ENCODE assay signal across 11 cellular contexts in genomic region chr2:130129103-130129829, GRCh38. TPM values are rescaled to one million over a fixed set of nuclear protein-coding genes. Genes with fewer than 3 reads are reported as not detected.
DNase-seq lines count a peak whose midpoint lies in the region; FAIRE-seq and TF ChIP-seq lines count a peak whose summit lies in the region.
"Not testable (repeated sequence)": the region's sequence is repeated elsewhere in the genome, so short reads cannot be mapped to it uniquely, and the experiment has no call there.
"Had no signal": no experiment of that assay in that cellular context is flagged by ENCODE, and none has a peak within 500 bp of the region (broad histone marks: within the 10 kb centered on the region; RNA-seq: fewer than 3 reads in every experiment).

TSS of gene POTEF (minus strand) at chr2:130129222. CDS start at chr2:130120515, 8,707 bp downstream.

- CTCF ChIA-PET in H1 (lab: Charles Lee; ENCODE audit: partially characterized antibody): not testable (repeated sequence)

- not testable (repeated sequence) for H3K14ac ChIP-seq in H1 (ENCODE audit: insufficient read length)

- DNase-seq in NCI-H69 (lab: John Stamatoyannopoulos, UW) (peak; percentile 61), SHP77 treated with DMSO at 0.1 percent for 48 hours (lab: John Stamatoyannopoulos, UW) (peak; percentile 15), H1 (ENCODE audit: low read depth in 1 of 2, low spot score in 2 of 2) (peak in 1 of 2 experiments; percentile 10), islet precursor cell (peak; percentile 93)

- H4K5ac ChIP-seq in H1 (ENCODE audit: insufficient read length, low read depth, low read length): not testable (repeated sequence)

- H2BK5ac ChIP-seq in H1 (ENCODE audit: low read depth, low read length): not testable (repeated sequence)

- H3K23me2 ChIP-seq in H1 (ENCODE audit: low read depth, low read length): not testable (repeated sequence)

- not testable (repeated sequence) for H2BK12ac ChIP-seq in H1 (ENCODE audit: low read depth, low read length)

- TF ChIP-seq RAD21 in H1 (IDR thresholded peaks at IDR 0.05 in 1 of 2, conservative IDR thresholded peaks at IDR 0.05 in 1 of 2; ENCODE audit: low read depth in 2 of 2, low read length in 2 of 2): not testable (repeated sequence)

- not testable (repeated sequence) for H4K20me1 ChIP-seq in H1 (replicated peaks in 1 of 2; ENCODE audit: control insufficient read depth in 1 of 2, insufficient read depth in 2 of 2, low read length in 2 of 2)

- H2BK120ac ChIP-seq in H1 (replicated peaks; ENCODE audit: low read depth, low read length): not testable (repeated sequence)

- not testable (repeated sequence) for H3K36me3 ChIP-seq in ES-I3 (ENCODE audit: insufficient read depth, low read length); HUES64 (ENCODE audit: insufficient read depth, low read length); H1 (ENCODE audit: control insufficient read depth in 2 of 4, insufficient read depth in 4 of 4, low read length in 3 of 4); neuron (ENCODE audit: insufficient read depth, low read length)

- H3K4me1 ChIP-seq in ES-I3 (ENCODE audit: insufficient read depth, low read length); HUES64 (ENCODE audit: insufficient read depth, low read length); H1 (replicated peaks in 1 of 4; ENCODE audit: control insufficient read depth in 3 of 4, insufficient read depth in 4 of 4, low read length in 3 of 4); neuron (ENCODE audit: insufficient read depth, low read length): not testable (repeated sequence)

- peak within 1 kb of the TSS; percentile 64 for H3K27ac ChIP-seq in 22Rv1
- H3K27ac ChIP-seq in HUES64 (ENCODE audit: low read depth, low read length); H1 (ENCODE audit: low read depth, low read length): not testable (repeated sequence)

- not testable (repeated sequence) for TF ChIP-seq EP300 in H1 (IDR thresholded peaks at IDR 0.05; ENCODE audit: borderline replicate concordance in 1 of 2, low read depth in 2 of 2, low read length in 2 of 2)

- POLR2A ChIA-PET in H1 (lab: Charles Lee; ENCODE audit: partially characterized antibody): interaction anchor here (0.7 kb wide), 1 partner anchor 1080 kb away, joined by 9 read pairs; the partner anchor contains the start of gene POTEE

- TF ChIP-seq CTCF in 22Rv1 (IDR thresholded peaks at IDR 0.05); H1 (IDR thresholded peaks at IDR 0.05; ENCODE audit: control extremely low read depth in 1 of 3, insufficient read depth in 1 of 3, low read depth in 1 of 3, low read length in 3 of 3): not testable (repeated sequence)

- peak within 1 kb of the TSS; percentile 30; the same call in 1 of the 2 replicates for H3K4me3 ChIP-seq in HUES64 (ENCODE audit: low read length)
- peak within 1 kb of the TSS in 2 of 4 experiments; percentile 41 to 55; a peak in 3 of 8 replicates for H3K4me3 ChIP-seq in H1 (ENCODE audit: extremely low read depth in 1 of 4, insufficient read depth in 2 of 4, low read depth in 3 of 4, low read length in 4 of 4)
- H3K4me3 ChIP-seq in neuron (ENCODE audit: low read length): peak within 1 kb of the TSS; percentile 33

- H2BK15ac ChIP-seq in H1 (ENCODE audit: low read length): not testable (repeated sequence)

- H3K56ac ChIP-seq in H1 (replicated peaks; ENCODE audit: insufficient read length, low read depth, low read length): not testable (repeated sequence)

- not testable (repeated sequence) for H3K23ac ChIP-seq in H1 (ENCODE audit: insufficient read length)

- not testable (repeated sequence) for H3K4ac ChIP-seq in H1 (replicated peaks; ENCODE audit: insufficient read length, low read depth, low read length)

- H4K8ac ChIP-seq in H1 (ENCODE audit: extremely low read depth, insufficient read depth, low read length): not testable (repeated sequence)

- not testable (repeated sequence) for H3K18ac ChIP-seq in H1 (ENCODE audit: extremely low read depth, low read length)

- H2AFZ ChIP-seq in H1 (ENCODE audit: low read length); neuron (ENCODE audit: low read depth, low read length): not testable (repeated sequence)

- not testable (repeated sequence) for TF ChIP-seq POLR2A in H1 (IDR thresholded peaks at IDR 0.05; ENCODE audit: control extremely low read depth in 1 of 2, low read depth in 2 of 2, low read length in 2 of 2)

- not testable (repeated sequence) for H3K79me1 ChIP-seq in H1 (ENCODE audit: low read depth, low read length)

- H2BK20ac ChIP-seq in H1 (ENCODE audit: low read length): not testable (repeated sequence)

- peak within 1 kb of the TSS; percentile 66; the same call in 1 of the 2 replicates for H3K9ac ChIP-seq in ES-I3 (ENCODE audit: low read depth, low read length)
- H3K9ac ChIP-seq in HUES64 (ENCODE audit: low read depth, low read length); H1 (replicated peaks in 1 of 4; ENCODE audit: extremely low read depth in 1 of 4, low read depth in 3 of 4, low read length in 3 of 4): not testable (repeated sequence)

- H3K27me3 ChIP-seq in HUES64 (ENCODE audit: insufficient read depth, low read length); H1 (replicated peaks in 1 of 4; ENCODE audit: control insufficient read depth in 3 of 4, extremely low read depth in 1 of 4, insufficient read depth in 3 of 4, low read length in 3 of 4); neuron (ENCODE audit: insufficient read depth, low read length): not testable (repeated sequence)

- H4K91ac ChIP-seq in H1 (replicated peaks; ENCODE audit: insufficient read length, low read length): not testable (repeated sequence)

- FAIRE-seq in H1 (lab: Jason Lieb, UNC): not testable (repeated sequence)

- WGBS in HUES64: 95% methylated on average over 18 of the region's 30 CpGs
- WGBS in H1 (ENCODE audit: extremely low coverage in 1 of 2, insufficient coverage in 1 of 2, insufficient read length in 1 of 2, insufficient replicate concordance in 2 of 2, low coverage in 1 of 2, low lambda C conversion rate in 2 of 2, missing lambda C conversion rate in 1 of 2), 2 experiments: 73% methylated on average over 10 of the region's 30 CpGs; no CpG with 5 or more reads in 1 of the 2 experiments

- not testable (repeated sequence) for H2AK5ac ChIP-seq in H1 (ENCODE audit: low read depth, low read length)

- H3K9me3 ChIP-seq in ES-I3 (ENCODE audit: control insufficient read depth, insufficient read depth, low read length); HUES64 (ENCODE audit: insufficient read depth, low read depth, low read length); H1 (ENCODE audit: insufficient read depth in 2 of 2, low read depth in 1 of 2, low read length in 1 of 2); neuron (ENCODE audit: low read length): not testable (repeated sequence)

- not testable (repeated sequence) for H3K79me2 ChIP-seq in H1 (ENCODE audit: control insufficient read depth in 1 of 2, insufficient read depth in 2 of 2, low read length in 2 of 2)

- H3K4me2 ChIP-seq in H1 (ENCODE audit: insufficient read depth in 1 of 2, low read depth in 2 of 2, low read length in 2 of 2): not testable (repeated sequence)

TF ChIP-seq in H1, 55 proteins besides CTCF, POLR2A, EP300 and RAD21:
- TF ChIP-seq SP1 (IDR thresholded peaks at IDR 0.05; ENCODE audit: low read depth, low read length): 0 out of 2 replicates have a peak, but pooled peaks have one; percentile 32
- TF ChIP-seq MAX (IDR thresholded peaks at IDR 0.05): peak; percentile 37; the same call in 1 of the 2 replicates
- TF ChIP-seq TBP (IDR thresholded peaks at IDR 0.05; ENCODE audit: low read depth, low read length): peak; percentile 50
- TF ChIP-seq POLR2AphosphoS5 (IDR thresholded peaks at IDR 0.05; ENCODE audit: low read depth, low read length): peak; percentile 32; the same call in 1 of the 2 replicates
- 0 out of 2 replicates have a peak, but pooled peaks have one; percentile 29 for TF ChIP-seq TAF1 (IDR thresholded peaks at IDR 0.05; ENCODE audit: low read depth, low read length)

RNA-seq across cellular contexts. Expression of gene POTEF, which starts in this region (rescaled TPM):
- 0.10 TPM for polyA plus RNA-seq in HUES64 (2013, experiment 1 of 2)
- 0.25 TPM for polyA plus RNA-seq in HUES64 (2013, experiment 2 of 2)
- 0.15 and 0.24 TPM in 2 replicates for total RNA-seq in H1 (2021; fragmentation: NEBNext Ultra II Directional; extraction: Animal tissue kit (Norgen Biotek cat#: 25700))
- polyA plus RNA-seq in H1 (2011; rRNA removed): 0.36 and 0.60 TPM in 2 replicates
- polyA plus RNA-seq in H1 (2011; cell fraction: cytosol; rRNA removed): 0.44 TPM
- polyA plus RNA-seq in H1 (2011; cell fraction: nucleus; rRNA removed): 6.1 TPM
- polyA plus RNA-seq in H1 (2012, experiment 1 of 2): 0.29 to 0.57 TPM (median 0.44 TPM) in 4 replicates
- polyA plus RNA-seq in H1 (2012, experiment 2 of 2): not detected
- polyA plus RNA-seq in H1 (2013, experiment 1 of 2): 0.06 TPM
- 0.06 TPM for polyA plus RNA-seq in H1 (2013, experiment 2 of 2)
- polyA minus RNA-seq in H1 (2011; rRNA and poly(A)+ RNA removed): 9.9 and 10.1 TPM in 2 replicates
- polyA minus RNA-seq in H1 (2011; cell fraction: cytosol; rRNA and poly(A)+ RNA removed): 2.1 TPM
- 18.7 TPM for polyA minus RNA-seq in H1 (2011; cell fraction: nucleus; rRNA and poly(A)+ RNA removed)
- total RNA-seq: MCF 10A, NCI-H460, PC-3 had no signal
